1 cellular context compared by ENCODE assay signal in the genomic region with DNA sequence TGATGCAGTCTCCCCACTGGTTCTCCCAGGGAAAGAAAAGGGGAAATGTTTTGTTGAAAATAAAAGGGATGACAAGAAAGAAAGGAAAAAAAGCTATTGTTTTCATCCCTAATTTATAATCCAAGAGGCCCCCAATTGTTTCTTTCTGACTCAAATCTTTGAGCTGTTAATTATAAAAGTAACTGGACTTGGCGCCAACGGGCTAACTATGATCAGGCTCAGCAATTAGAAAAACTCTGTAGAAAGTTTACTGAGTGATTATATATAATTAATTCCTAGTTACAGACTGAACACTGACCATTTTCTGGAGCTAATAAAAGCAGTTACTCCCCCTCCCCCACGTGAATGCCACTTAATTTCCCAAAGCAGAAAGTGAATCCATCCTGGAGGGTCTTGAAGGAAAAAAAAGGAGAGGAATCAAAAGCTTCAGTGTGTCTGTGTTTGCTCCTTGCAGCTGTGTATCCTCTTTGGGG.
TF ChIP-seq lines count a peak whose summit lies in the region.

No MANE protein-coding gene starts in this region.

TF ChIP-seq in HepG2, 621 proteins besides CTCF, POLR2A, EP300 and RAD21 (continued from another document):
- TF ChIP-seq ZIK1 (CRISPR knock-in tag; IDR thresholded peaks at IDR 0.05; ENCODE audit: borderline replicate concordance, low read depth) (0 out of 2 replicates have a peak, but pooled peaks have one; percentile 25), ZMYM3 (CRISPR knock-in tag; IDR thresholded peaks at IDR 0.05) (no peak), ZNF543 (CRISPR knock-in tag; IDR thresholded peaks at IDR 0.05) (0 out of 2 replicates have a peak, but pooled peaks have one; percentile 15), ESRRA (CRISPR knock-in tag; IDR thresholded peaks at IDR 0.05; ENCODE audit: low read depth) (no peak), ZBTB2 (CRISPR knock-in tag; IDR thresholded peaks at IDR 0.05; ENCODE audit: low read depth) (0 out of 2 replicates have a peak, but pooled peaks have one; percentile 26), FOXO1 (CRISPR knock-in tag; IDR thresholded peaks at IDR 0.05) (no peak), HMGXB3 (CRISPR knock-in tag; IDR thresholded peaks at IDR 0.05; ENCODE audit: borderline replicate concordance) (no peak), MEIS1 (CRISPR knock-in tag; IDR thresholded peaks at IDR 0.05; ENCODE audit: borderline replicate concordance) (no peak), SALL2 (CRISPR knock-in tag; IDR thresholded peaks at IDR 0.05) (no peak)
- TF ChIP-seq, protein P1, sequence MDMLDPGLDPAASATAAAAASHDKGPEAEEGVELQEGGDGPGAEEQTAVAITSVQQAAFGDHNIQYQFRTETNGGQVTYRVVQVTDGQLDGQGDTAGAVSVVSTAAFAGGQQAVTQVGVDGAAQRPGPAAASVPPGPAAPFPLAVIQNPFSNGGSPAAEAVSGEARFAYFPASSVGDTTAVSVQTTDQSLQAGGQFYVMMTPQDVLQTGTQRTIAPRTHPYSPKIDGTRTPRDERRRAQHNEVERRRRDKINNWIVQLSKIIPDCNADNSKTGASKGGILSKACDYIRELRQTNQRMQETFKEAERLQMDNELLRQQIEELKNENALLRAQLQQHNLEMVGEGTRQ (IDR thresholded peaks at IDR 0.05; ENCODE audit: low read depth, low read length), result no peak
- TF ChIP-seq, protein P1 (CRISPR knock-in tag; IDR thresholded peaks at IDR 0.05; ENCODE audit: borderline replicate concordance), result 0 out of 2 replicates have a peak, but pooled peaks have one; percentile 24
